12 cellular contexts compared by ENCODE assay signal in the genomic region with DNA sequence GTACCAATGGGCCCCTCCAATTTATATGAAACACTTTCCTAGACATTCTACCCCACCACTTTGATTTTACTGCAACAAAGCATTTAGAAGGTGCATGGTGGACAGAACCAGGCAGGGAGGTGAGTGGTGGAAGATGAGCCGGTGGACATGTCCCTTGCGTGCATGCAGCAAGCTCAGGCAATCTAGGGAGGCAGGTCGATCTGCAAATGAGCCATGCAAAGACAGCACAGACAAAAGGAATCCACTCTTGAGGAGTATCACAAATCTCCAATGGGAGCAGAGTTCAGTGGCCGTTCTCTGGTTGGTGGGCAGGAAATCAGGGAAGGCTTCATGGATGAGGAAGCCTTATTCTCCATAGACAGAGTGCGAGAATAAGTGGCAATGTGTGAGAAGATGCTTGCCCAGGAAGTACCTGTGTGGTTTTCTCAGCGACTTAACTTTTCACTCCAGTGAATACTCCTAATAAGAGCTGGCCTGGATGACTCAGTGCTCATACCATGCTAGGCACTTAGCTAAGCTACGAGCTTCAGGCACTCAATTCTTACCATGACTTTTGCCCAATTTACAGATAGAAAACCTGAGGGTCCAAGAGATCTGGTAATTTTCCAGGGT.
DNase-seq lines count a peak whose midpoint lies in the region; ATAC-seq and TF ChIP-seq lines count a peak whose summit lies in the region.
"Had no signal": no experiment of that assay in that cellular context is flagged by ENCODE, and none has a peak within 500 bp of the region (broad histone marks: within the 10 kb centered on the region; RNA-seq: fewer than 3 reads in every experiment).

No MANE protein-coding gene starts in this region.

- H3K36me3 ChIP-seq in breast epithelium (no peaks in the 10 kb centered on the region), thyroid gland (no peaks in the 10 kb centered on the region)

- peaks cover 10% of the 10 kb centered on the region for H3K36me3 Mint-ChIP-seq in MCF 10A (ENCODE audit: insufficient read depth, unreplicated experiment)
- peaks cover 8% of the 10 kb centered on the region for H3K36me3 Mint-ChIP-seq in activated CD8-positive, alpha-beta T cell treated with anti-CD3 and anti-CD28 coated beads, Interleukin-2, amount 10 ng/mL, durations not matched to agents 7 days and 5 days (ENCODE audit: low read depth)
- peaks cover 0 to 7% (median 3%) of the 10 kb centered on the region in 3 donors for H3K36me3 Mint-ChIP-seq in immature natural killer cell

- H3K9me3 ChIP-seq in breast epithelium (no peaks in the 10 kb centered on the region), thyroid gland (no peaks in the 10 kb centered on the region)

- no peak for TF ChIP-seq CTCF in MCF 10A (IDR thresholded peaks at IDR 0.05; ENCODE audit: unreplicated experiment)
- TF ChIP-seq CTCF in breast epithelium (IDR thresholded peaks at IDR 0.05) = no peak
- no peak for TF ChIP-seq CTCF in thyroid gland (IDR thresholded peaks at IDR 0.05)

- H3K4me3 ChIP-seq in breast epithelium (no peak overlapping the region), thyroid gland (replicated peaks in 1 of 3) (no peak overlapping the region)

- no peaks in the 10 kb centered on the region for H3K9me3 Mint-ChIP-seq in MCF 10A (ENCODE audit: unreplicated experiment)
- H3K9me3 Mint-ChIP-seq in activated CD8-positive, alpha-beta T cell treated with anti-CD3 and anti-CD28 coated beads, Interleukin-2, amount 10 ng/mL, durations not matched to agents 7 days and 5 days (ENCODE audit: insufficient read depth) = no peaks in the 10 kb centered on the region
- no peaks in the 10 kb centered on the region for H3K9me3 Mint-ChIP-seq in immature natural killer cell

- H3K27me3 ChIP-seq in breast epithelium (no peaks in the 10 kb centered on the region), thyroid gland (no peaks in the 10 kb centered on the region)

- POLR2A ChIA-PET in MCF 10A (lab: Yijun Ruan, JAX) = interaction anchor here (0.7 to 2.3 kb wide), 6 partner anchors 14 to 152 kb away, joined by 3 to 14 read pairs (median 3); a partner anchor contains a TSS
- POLR2A ChIA-PET in activated CD8-positive, alpha-beta T cell treated with anti-CD3 and anti-CD28 coated beads, Interleukin-2, amount 10 ng/mL, durations not matched to agents 7 days and 5 days (lab: Charles Lee) = interaction anchor here (1.8 kb wide), 1 partner anchor 57 kb away, joined by 4 read pairs; no protein-coding TSS in a partner anchor

- H3K4me1 ChIP-seq in breast epithelium (peaks cover 4 to 8% of the 10 kb centered on the region in 2 donors), thyroid gland (peaks cover 60 to 69% of the 10 kb centered on the region in 2 donors)

- H3K4me3 Mint-ChIP-seq in MCF 10A (ENCODE audit: unreplicated experiment) (no peak overlapping the region), immature natural killer cell (no peak overlapping the region)
- H3K4me3 Mint-ChIP-seq in activated CD8-positive, alpha-beta T cell treated with anti-CD3 and anti-CD28 coated beads, Interleukin-2, amount 10 ng/mL, durations not matched to agents 7 days and 5 days = no peak overlapping the region
- H3K4me3 Mint-ChIP-seq: activated CD4-positive, alpha-beta memory T cell treated with anti-CD3 and anti-CD28 coated beads, Interleukin-2, amount 10 ng/mL, durations not matched to agents 7 days and 5 days had no signal

- BruUV-seq in MCF 10A (replicated peaks; lab: Mats Ljungman, UMichigan) = no TSS peak

- WGBS in thyroid gland, 2 donors = 71 to 79% methylated on average over 7 of the region's 7 CpGs

- H3K27ac ChIP-seq in breast epithelium = peak overlapping the region in 1 of 2 donors; percentile 34
- H3K27ac ChIP-seq in thyroid gland = peak overlapping the region in 2 of 3 donors; percentile 49 to 65

- CTCF ChIA-PET in MCF 10A (lab: Yijun Ruan, JAX) = interaction anchor here (0.5 to 0.8 kb wide), 2 partner anchors 16 to 146 kb away, joined by 3 to 5 read pairs; no protein-coding TSS in a partner anchor
- CTCF ChIA-PET in activated CD8-positive, alpha-beta T cell treated with anti-CD3 and anti-CD28 coated beads, Interleukin-2, amount 10 ng/mL, durations not matched to agents 7 days and 5 days (lab: Charles Lee) = interaction anchor here (1.4 kb wide), 1 partner anchor 12 kb away, joined by 3 read pairs; no protein-coding TSS in a partner anchor

- H3K27ac Mint-ChIP-seq in MCF 10A (ENCODE audit: low read depth, unreplicated experiment) (peak overlapping the region; percentile 75), immature natural killer cell (peak overlapping the region in 4 of 6 donors; percentile 1 to 78 (median 55))
- H3K27ac Mint-ChIP-seq in activated CD8-positive, alpha-beta T cell treated with anti-CD3 and anti-CD28 coated beads, Interleukin-2, amount 10 ng/mL, durations not matched to agents 7 days and 5 days = peak overlapping the region; percentile 6
- H3K27ac Mint-ChIP-seq: activated CD4-positive, alpha-beta memory T cell treated with anti-CD3 and anti-CD28 coated beads, Interleukin-2, amount 10 ng/mL, durations not matched to agents 7 days and 5 days had no signal

- ATAC-seq in activated CD8-positive, alpha-beta T cell treated with anti-CD3 and anti-CD28 coated beads, Interleukin-2, amount 10 ng/mL, durations not matched to agents 7 days and 5 days = no peak

- H3K4me1 Mint-ChIP-seq in MCF 10A (ENCODE audit: insufficient read depth, unreplicated experiment) (peaks cover 46% of the 10 kb centered on the region), immature natural killer cell (peaks cover 57 to 76% of the 10 kb centered on the region in 2 donors)
- H3K4me1 Mint-ChIP-seq in activated CD8-positive, alpha-beta T cell treated with anti-CD3 and anti-CD28 coated beads, Interleukin-2, amount 10 ng/mL, durations not matched to agents 7 days and 5 days (ENCODE audit: low read depth) = peaks cover 82% of the 10 kb centered on the region

- TF ChIP-seq POLR2A in breast epithelium (IDR thresholded peaks at IDR 0.05) (no peak), thyroid gland (IDR thresholded peaks at IDR 0.05) (no peak)

- intact Hi-C loops in MCF 10A (cut with micrococcal nuclease) (no loop called here), breast epithelium (cut with DNase I; ENCODE audit: low total_unique reads) (loop anchor here (5.0 kb wide), 1 partner anchor 151 kb away; a partner anchor contains a TSS), thyroid gland (cut with DNase I) (loop anchor here (10.0 kb wide), 1 partner anchor 154 kb away; a partner anchor contains a TSS), posterior vena cava (cut with DNase I) (no loop called here)

- DNase-seq in MCF 10A (ENCODE audit: unreplicated experiment) (peak; percentile 54), breast epithelium (ENCODE audit: low spot score in 2 of 2) (no peak), immature natural killer cell (no peak), thyroid gland (no peak), posterior vena cava (ENCODE audit: low spot score) (no peak), anterior cingulate cortex (lab: John Stamatoyannopoulos, UW) (no peak), GM19240 (ENCODE audit: insufficient read length, low spot score) (no peak)
- DNase-seq in activated CD8-positive, alpha-beta T cell treated with anti-CD3 and anti-CD28 coated beads, Interleukin-2, amount 10 ng/mL, durations not matched to agents 7 days and 5 days = no peak
- DNase-seq: activated CD4-positive, alpha-beta memory T cell treated with anti-CD3 and anti-CD28 coated beads, Interleukin-2, amount 10 ng/mL, durations not matched to agents 7 days and 5 days; amniotic stem cell; nucleus accumbens; stimulated activated CD4-positive, alpha-beta T cell treated with anti-CD3 and anti-CD28 coated beads, Interleukin-15, amount 100 ng/mL, for 24 hours had no signal

- H3K27me3 Mint-ChIP-seq in MCF 10A (ENCODE audit: insufficient read depth, unreplicated experiment) (no peaks in the 10 kb centered on the region), immature natural killer cell (ENCODE audit: low read depth in 3 of 3) (peaks cover 0 to 4% (median 2%) of the 10 kb centered on the region in 3 donors)
- H3K27me3 Mint-ChIP-seq in activated CD8-positive, alpha-beta T cell treated with anti-CD3 and anti-CD28 coated beads, Interleukin-2, amount 10 ng/mL, durations not matched to agents 7 days and 5 days (ENCODE audit: low read depth) = no peaks in the 10 kb centered on the region

Comparison
In these comparisons a context has a peak if more than half of its experiments do, and no peak if none do; other contexts are left out.
1. intact Hi-C loops: an anchor here in breast epithelium (5.0 kb wide) and thyroid gland (10.0 kb wide); none called in MCF 10A and posterior vena cava.
2. H3K27ac Mint-ChIP-seq: peak in every context shown above with its lines; median percentile 75 in MCF 10A; 55 in immature natural killer cell; 6 in activated CD8-positive, alpha-beta T cell treated with anti-CD3 and anti-CD28 coated beads, Interleukin-2, amount 10 ng/mL, durations not matched to agents 7 days and 5 days.